Comparison of ENCODE assay signal across 8 cellular contexts in genomic region chr16:30534368-30535105, GRCh38. TPM values are rescaled to one million over a fixed set of nuclear protein-coding genes. Genes with fewer than 3 reads are reported as not detected.
DNase-seq lines count a peak whose midpoint lies in the region; ATAC-seq and TF ChIP-seq lines count a peak whose summit lies in the region.

Gene ZNF747, minus strand, starts transcription at chr16:30534858. Its CDS starts 179 bp downstream, at chr16:30534679.

- H3K27ac ChIP-seq in left ventricle myocardium inferior (replicated peaks) (peak within 1 kb of the TSS; percentile 97), prostate gland (peak within 1 kb of the TSS; percentile 90 to 94)

- H3K27ac Mint-ChIP-seq in T-helper 17 cell = peak within 1 kb of the TSS; percentile 99

- ATAC-seq in HG02610 (IDR thresholded peaks at IDR 0.05; ENCODE audit: unreplicated experiment) (peak; percentile 64), T-helper 17 cell (peak; percentile 77)

- TF ChIP-seq CTCF in GM06990 (IDR thresholded peaks at IDR 0.05; ENCODE audit: insufficient read depth, low read length, poor library complexity, severe bottlenecking) = peak; percentile 15
- peak; percentile 7 for TF ChIP-seq CTCF in left ventricle myocardium inferior (IDR thresholded peaks at IDR 0.05; ENCODE audit: borderline replicate concordance)
- peak in 1 of 4 experiments; percentile 23 for TF ChIP-seq CTCF in prostate gland (IDR thresholded peaks at IDR 0.05)

- peak within 1 kb of the TSS; percentile 98 for H3K4me3 Mint-ChIP-seq in T-helper 17 cell

- H3K9me3 ChIP-seq in T-helper 17 cell (ENCODE audit: control insufficient read depth, low read length, poor library complexity, severe bottlenecking) (no peaks in the 10 kb centered on the region), left ventricle myocardium inferior (replicated peaks) (no peaks in the 10 kb centered on the region), prostate gland (no peaks in the 10 kb centered on the region)

- H3K4me1 Mint-ChIP-seq in T-helper 17 cell = peaks cover 32% of the 10 kb centered on the region

- H3K36me3 ChIP-seq in GM06990 (ENCODE audit: control insufficient read depth, insufficient read depth, low read length) (peaks cover 5% of the 10 kb centered on the region), left ventricle myocardium inferior (peaks cover 20% of the 10 kb centered on the region), prostate gland (no peaks in the 10 kb centered on the region)

- H3K36me3 Mint-ChIP-seq in T-helper 17 cell (ENCODE audit: low read depth) = no peaks in the 10 kb centered on the region

- intact Hi-C loops in left ventricle myocardium inferior (cut with micrococcal nuclease) = no loop called here
- intact Hi-C loops in prostate gland (cut with DNase I) = loop anchor here (2.0 kb wide), 1 partner anchor 24 kb away; the partner anchor contains the start of gene ZNF764

- TF ChIP-seq POLR2A in prostate gland (IDR thresholded peaks at IDR 0.05) = peak; percentile 61

- H3K4me1 ChIP-seq in left ventricle myocardium inferior = peaks cover 41% of the 10 kb centered on the region
- H3K4me1 ChIP-seq in prostate gland (replicated peaks) = peaks cover 10% of the 10 kb centered on the region

- H3K4me3 ChIP-seq in GM06990 (replicated peaks; ENCODE audit: low read depth, low read length) = peak within 1 kb of the TSS; percentile 86
- H3K4me3 ChIP-seq in left ventricle myocardium inferior = peak within 1 kb of the TSS; percentile 93
- H3K4me3 ChIP-seq in prostate gland = peak within 1 kb of the TSS; percentile 51 to 57

- H3K27me3 ChIP-seq in GM06990 (replicated peaks; ENCODE audit: control insufficient read depth, insufficient read depth, low read length) = no peaks in the 10 kb centered on the region
- no peaks in the 10 kb centered on the region for H3K27me3 ChIP-seq in left ventricle myocardium inferior (ENCODE audit: low read depth)
- no peaks in the 10 kb centered on the region for H3K27me3 ChIP-seq in prostate gland (replicated peaks; ENCODE audit: insufficient read depth)

- under 1% methylated on average over 51 of the region's 70 CpGs for WGBS in prostate gland

- DNase-seq in GM06990 (ENCODE audit: extremely low read depth, insufficient read length) (peak; percentile 89), NCI-H146 treated with DMSO at 0.1 percent for 48 hours (lab: John Stamatoyannopoulos, UW; ENCODE audit: unreplicated experiment) (peak; percentile 83), T-helper 17 cell (peak; percentile 87 to 88 (median 87)), amniotic epithelial cell (ENCODE audit: low read depth) (peak; percentile 80), left ventricle myocardium inferior (peak; percentile 94), prostate gland (ENCODE audit: low spot score) (peak; percentile 89), ureter (ENCODE audit: low spot score) (peak; percentile 94)

- H3K27me3 Mint-ChIP-seq in T-helper 17 cell = no peaks in the 10 kb centered on the region

RNA-seq across cellular contexts. Expression of gene ZNF747, which starts in this region (rescaled TPM):
- 1 to 10 TPM; 7.6 TPM for total RNA-seq in T-helper 17 cell
- 8.9 TPM for total RNA-seq in left ventricle myocardium inferior
- total RNA-seq in prostate gland = 10 to 100 TPM; 15.8 to 22.6 TPM
- 10.4 TPM for total RNA-seq in ureter

Comparison
In these comparisons a context has a peak if more than half of its experiments do, and no peak if none do; other contexts are left out.
1. Peak in every context shown above with its lines: DNase-seq, ATAC-seq, H3K4me3 ChIP-seq and H3K27ac ChIP-seq.